ENCODE assay signal across 9 cellular contexts in genomic region chr17:34579017-34579946, GRCh38. TPM values are rescaled to one million over a fixed set of nuclear protein-coding genes. Genes with fewer than 3 reads are reported as not detected.
DNase-seq lines count a peak whose midpoint lies in the region; ATAC-seq and TF ChIP-seq lines count a peak whose summit lies in the region.
"Had no signal": no experiment of that assay in that cellular context is flagged by ENCODE, and none has a peak within 500 bp of the region (broad histone marks: within the 10 kb centered on the region; RNA-seq: fewer than 3 reads in every experiment).

TMEM132E (plus strand) TSS chr17:34579582; CDS start chr17:34581077, 1,495 bp downstream.

- TF ChIP-seq CTCF in H9 (conservative IDR thresholded peaks at IDR 0.05) (no peak), foreskin keratinocyte (conservative IDR thresholded peaks at IDR 0.05) (no peak), neural progenitor cell (IDR thresholded peaks at IDR 0.05) (peak; percentile 20)

- no CpG with 5 or more reads among the region's 101 CpGs for WGBS in H9 (ENCODE audit: extremely low coverage, insufficient read length, low lambda C conversion rate)

- CTCF ChIA-PET in activated CD4-positive, alpha-beta memory T cell treated with anti-CD3 and anti-CD28 coated beads, Interleukin-2, amount 10 ng/mL, durations not matched to agents 7 days and 5 days (lab: Charles Lee), result no interaction called here

- H3K36me3 Mint-ChIP-seq in H9 (ENCODE audit: insufficient read depth in 1 of 3, low read depth in 3 of 3) (no peaks in the 10 kb centered on the region; a peak in 2 of 7 replicates), neural progenitor cell (no peaks in the 10 kb centered on the region)
- no peaks in the 10 kb centered on the region for H3K36me3 Mint-ChIP-seq in activated CD4-positive, alpha-beta memory T cell treated with anti-CD3 and anti-CD28 coated beads, Interleukin-2, amount 10 ng/mL, durations not matched to agents 7 days and 5 days (ENCODE audit: low read depth)

- H2AK5ac ChIP-seq in H9 (ENCODE audit: insufficient read length, low read length), result no peak within 1 kb of the TSS

- H4K91ac ChIP-seq in H9 (ENCODE audit: insufficient read length, low read depth, low read length), result no peak within 1 kb of the TSS

- H3K27me3 Mint-ChIP-seq in H9 (ENCODE audit: low read depth) (no peaks in the 10 kb centered on the region; the same call in none of the 2 replicates), neural progenitor cell (ENCODE audit: insufficient read depth, low read depth) (peaks cover 59% of the 10 kb centered on the region)
- H3K27me3 Mint-ChIP-seq in activated CD4-positive, alpha-beta memory T cell treated with anti-CD3 and anti-CD28 coated beads, Interleukin-2, amount 10 ng/mL, durations not matched to agents 7 days and 5 days, result peaks cover 80% of the 10 kb centered on the region

- no peak within 1 kb of the TSS for H4K5ac ChIP-seq in H9 (ENCODE audit: insufficient read length, low read depth, low read length)

- no peak within 1 kb of the TSS for H4K8ac ChIP-seq in H9 (replicated peaks; ENCODE audit: insufficient read length, low read depth, low read length)

- H2AFZ ChIP-seq in H9 (ENCODE audit: low read length), result no peak within 1 kb of the TSS
- H2AFZ ChIP-seq in neural progenitor cell (replicated peaks), result peak within 1 kb of the TSS; percentile 94

- no peaks in the 10 kb centered on the region for H4K20me1 ChIP-seq in H9 (ENCODE audit: control insufficient read depth, insufficient read depth, insufficient read length)
- peaks cover 58% of the 10 kb centered on the region for H4K20me1 ChIP-seq in neural progenitor cell (ENCODE audit: low read depth)

- peak within 1 kb of the TSS; percentile 53 for H3K4me3 ChIP-seq in neural progenitor cell

- H3K4me1 Mint-ChIP-seq in H9 (peaks cover 29 to 41% of the 10 kb centered on the region in 2 experiments), neural progenitor cell (peaks cover 27% of the 10 kb centered on the region)
- H3K4me1 Mint-ChIP-seq in activated CD4-positive, alpha-beta memory T cell treated with anti-CD3 and anti-CD28 coated beads, Interleukin-2, amount 10 ng/mL, durations not matched to agents 7 days and 5 days, result peaks cover 10% of the 10 kb centered on the region

- H3K9me3 ChIP-seq in H9 (ENCODE audit: control insufficient read depth, low read depth, low read length) (no peaks in the 10 kb centered on the region), neural progenitor cell (ENCODE audit: low read depth) (no peaks in the 10 kb centered on the region)

- H3K27ac Mint-ChIP-seq in H9 (no peak within 1 kb of the TSS), neural progenitor cell (no peak within 1 kb of the TSS)
- no peak within 1 kb of the TSS for H3K27ac Mint-ChIP-seq in activated CD4-positive, alpha-beta memory T cell treated with anti-CD3 and anti-CD28 coated beads, Interleukin-2, amount 10 ng/mL, durations not matched to agents 7 days and 5 days

- ATAC-seq in foreskin keratinocyte (peak; percentile 15), GM18861 (IDR thresholded peaks at IDR 0.05; ENCODE audit: unreplicated experiment) (no peak)

- DNase-seq in 8988T, result peak; percentile 35
- DNase-seq in H9, result peak; percentile 71
- no peak for DNase-seq in activated CD4-positive, alpha-beta memory T cell treated with anti-CD3 and anti-CD28 coated beads, Interleukin-2, amount 10 ng/mL, durations not matched to agents 7 days and 5 days
- no peak for DNase-seq in foreskin keratinocyte
- peak; percentile 91 for DNase-seq in neural progenitor cell (ENCODE audit: low spot score)
- DNase-seq in cerebellar nuclear complex (lab: John Stamatoyannopoulos, UW), result no peak
- no peak for DNase-seq in DMS53 treated with DMSO at 0.1 percent for 48 hours (lab: John Stamatoyannopoulos, UW; ENCODE audit: unreplicated experiment)

- no peak within 1 kb of the TSS for H3K23ac ChIP-seq in H9 (ENCODE audit: insufficient read length, low read depth, low read length)

- H3K4me3 Mint-ChIP-seq in H9, result peak within 1 kb of the TSS; percentile 67 to 85
- H3K4me3 Mint-ChIP-seq in activated CD4-positive, alpha-beta memory T cell treated with anti-CD3 and anti-CD28 coated beads, Interleukin-2, amount 10 ng/mL, durations not matched to agents 7 days and 5 days, result peak within 1 kb of the TSS; percentile 32
- H3K4me3 Mint-ChIP-seq in neural progenitor cell, result peak within 1 kb of the TSS; percentile 90

- H3K27ac ChIP-seq in H9 (ENCODE audit: insufficient read length, low read depth, low read length) (no peak within 1 kb of the TSS), foreskin keratinocyte (no peak within 1 kb of the TSS), neural progenitor cell (no peak within 1 kb of the TSS)

- H3K79me2 ChIP-seq in H9 (ENCODE audit: insufficient read depth, low read length) (no peaks in the 10 kb centered on the region), neural progenitor cell (ENCODE audit: low read depth) (no peaks in the 10 kb centered on the region)

- H3K9ac ChIP-seq in H9 (ENCODE audit: extremely low read depth, insufficient read length, low read length), result no peak within 1 kb of the TSS
- H3K9ac ChIP-seq in neural progenitor cell, result no peak within 1 kb of the TSS

- H3K14ac ChIP-seq in H9 (ENCODE audit: insufficient read depth, low read length), result no peak within 1 kb of the TSS

- H3T11ph ChIP-seq in H9 (ENCODE audit: low read length), result no peak within 1 kb of the TSS

- H3K18ac ChIP-seq in H9 (ENCODE audit: insufficient read length, low read depth, low read length), result no peak within 1 kb of the TSS

- H3K4me2 ChIP-seq in H9 (ENCODE audit: insufficient read depth, insufficient read length, low read length), result peak within 1 kb of the TSS; percentile 49
- H3K4me2 ChIP-seq in neural progenitor cell, result peak within 1 kb of the TSS; percentile 96

- no peak within 1 kb of the TSS for H2BK12ac ChIP-seq in H9 (ENCODE audit: insufficient read length, low read depth, low read length)

- peaks cover 19% of the 10 kb centered on the region for H3K23me2 ChIP-seq in H9 (ENCODE audit: insufficient read length, low read depth, low read length, poor library complexity, severe bottlenecking)

- no peak within 1 kb of the TSS for H2BK20ac ChIP-seq in H9 (ENCODE audit: low read depth, low read length, poor library complexity, severe bottlenecking)

- H3K27me3 ChIP-seq in H9 (ENCODE audit: insufficient read depth, low read length) (peaks cover 81% of the 10 kb centered on the region), foreskin keratinocyte (peaks cover 93% of the 10 kb centered on the region), neural progenitor cell (peaks cover 100% of the 10 kb centered on the region)

- H3F3A ChIP-seq in neural progenitor cell (ENCODE audit: low read depth), result peaks cover 15% of the 10 kb centered on the region

- no peak within 1 kb of the TSS for H3K56ac ChIP-seq in H9 (ENCODE audit: insufficient read length, low read depth, low read length)

- H3K9me3 Mint-ChIP-seq in H9 (peaks cover 0 to 2% of the 10 kb centered on the region in 2 experiments; a peak in 2 of 5 replicates), neural progenitor cell (peaks cover 3% of the 10 kb centered on the region)
- H3K9me3 Mint-ChIP-seq in activated CD4-positive, alpha-beta memory T cell treated with anti-CD3 and anti-CD28 coated beads, Interleukin-2, amount 10 ng/mL, durations not matched to agents 7 days and 5 days, result no peaks in the 10 kb centered on the region

- peaks cover 5% of the 10 kb centered on the region; the same call in 1 of the 2 replicates for H3K4me1 ChIP-seq in H9 (ENCODE audit: insufficient read depth, low read length)
- no peaks in the 10 kb centered on the region for H3K4me1 ChIP-seq in foreskin keratinocyte
- peaks cover 44% of the 10 kb centered on the region for H3K4me1 ChIP-seq in neural progenitor cell

- H3K79me1 ChIP-seq in H9 (ENCODE audit: insufficient read depth, low read depth, low read length, poor library complexity, severe bottlenecking), result no peaks in the 10 kb centered on the region

- no peak within 1 kb of the TSS for H2BK15ac ChIP-seq in H9 (ENCODE audit: low read depth, low read length)

- no peak within 1 kb of the TSS for H3K4ac ChIP-seq in H9 (ENCODE audit: low read depth, low read length)

- no peak within 1 kb of the TSS for H2BK120ac ChIP-seq in H9 (ENCODE audit: low read depth, low read length, poor library complexity, severe bottlenecking)

- H2BK5ac ChIP-seq in H9 (ENCODE audit: insufficient read length, low read length), result no peak within 1 kb of the TSS

- H3K36me3 ChIP-seq in neural progenitor cell, result no peaks in the 10 kb centered on the region

- POLR2A ChIA-PET in activated CD4-positive, alpha-beta memory T cell treated with anti-CD3 and anti-CD28 coated beads, Interleukin-2, amount 10 ng/mL, durations not matched to agents 7 days and 5 days (lab: Charles Lee), result interaction anchor here (0.8 kb wide), 1 partner anchor 27 kb away, joined by 3 read pairs; no protein-coding TSS in a partner anchor

RNA-seq across cellular contexts. Expression of gene TMEM132E, which starts in this region (rescaled TPM):
- total RNA-seq in H9 (2021), result 0.15 and 0.42 TPM in 2 replicates
- total RNA-seq in activated CD4-positive, alpha-beta memory T cell treated with anti-CD3 and anti-CD28 coated beads, Interleukin-2, amount 10 ng/mL, durations not matched to agents 7 days and 5 days, result not detected
- not detected in 2 replicates for total RNA-seq in foreskin keratinocyte
- polyA plus RNA-seq in foreskin keratinocyte, result not detected in 2 replicates
- total RNA-seq in neural progenitor cell (ENCODE audit: low replicate concordance), result 0.21 and 0.43 TPM in 2 replicates
- total RNA-seq: dermis microvascular lymphatic vessel endothelial cell had no signal

Comparison
In these comparisons a context has a peak if more than half of its experiments do, and no peak if none do; other contexts are left out.
1. Peak in DNase-seq and H3K4me2 ChIP-seq in H9; RNA of the gene not detected or under 1 TPM.
2. Peak in ATAC-seq in foreskin keratinocyte; RNA of the gene not detected or under 1 TPM.
3. Peak in DNase-seq, H3K4me3 ChIP-seq and H3K4me2 ChIP-seq in neural progenitor cell; RNA of the gene not detected or under 1 TPM.
4. H3K4me3 Mint-ChIP-seq: peak in every context shown above with its lines; median percentile 90 in neural progenitor cell; 76 in H9; 32 in activated CD4-positive, alpha-beta memory T cell treated with anti-CD3 and anti-CD28 coated beads, Interleukin-2, amount 10 ng/mL, durations not matched to agents 7 days and 5 days.